8 cellular contexts compared by ENCODE assay signal in genomic region chr10:90787906-90788491, GRCh38.
DNase-seq lines count a peak whose midpoint lies in the region; ATAC-seq, FAIRE-seq and TF ChIP-seq lines count a peak whose summit lies in the region.

No MANE protein-coding gene starts in this region.

- no peaks in the 10 kb centered on the region for H3K4me1 ChIP-seq in K562 (replicated peaks in 1 of 2; ENCODE audit: control insufficient read depth in 2 of 2, insufficient read depth in 2 of 2, low read length in 2 of 2)

- no peak overlapping the region for H3K4me2 ChIP-seq in K562 (ENCODE audit: insufficient read depth, low read length)

- in situ Hi-C loops in K562 (cut with MboI), result no loop called here

- no TSS peak for BruUV-seq in K562 (replicated peaks; lab: Mats Ljungman, UMichigan)

- H2AFZ ChIP-seq in K562 (ENCODE audit: low read depth, low read length), result no peak overlapping the region

- TF ChIP-seq RAD21 in K562 (CRISPR knock-in tag; conservative IDR thresholded peaks at IDR 0.05 in 1 of 2, IDR thresholded peaks at IDR 0.05 in 1 of 2), result peak; percentile 35 to 56

- H3K4me3 ChIP-seq in AG10803 (ENCODE audit: low read length) (no peak overlapping the region), K562 (no peak overlapping the region)

- H3K9me3 ChIP-seq in K562 (replicated peaks; ENCODE audit: control insufficient read depth, insufficient read depth, low read depth, low read length), result no peaks in the 10 kb centered on the region

- peak; percentile 32 for DNase-seq in AG10803 (ENCODE audit: low read depth)
- peak; percentile 3 to 34 for DNase-seq in NCI-H446 (lab: John Stamatoyannopoulos, UW)
- DNase-seq in K562 (ENCODE audit: extremely low read depth in 1 of 4, low spot score in 3 of 4), result peak; percentile 8 to 28 (median 14)
- peak in 1 of 2 donors; percentile 16 for DNase-seq in left colon
- peak; percentile 46 for DNase-seq in urothelium cell line (ENCODE audit: low spot score)

- H4K20me1 ChIP-seq in K562 (replicated peaks; ENCODE audit: control insufficient read depth, insufficient read depth, low read length), result no peaks in the 10 kb centered on the region

- POLR2A ChIA-PET in K562 (lab: Yijun Ruan, JAX), result no interaction called here

- TF ChIP-seq EP300 in K562 (IDR thresholded peaks at IDR 0.05; ENCODE audit: low read length), result no peak

- no peak for TF ChIP-seq POLR2A in K562 (conservative IDR thresholded peaks at IDR 0.05)

- FAIRE-seq in K562 (lab: Jason Lieb, UNC) (peak; percentile 75), urothelium cell line (lab: Jason Lieb, UNC) (no peak)

- no peak overlapping the region for H3K27ac ChIP-seq in K562 (ENCODE audit: extremely low read depth, low read depth, low read length)

- H3K27me3 ChIP-seq in K562 (ENCODE audit: control insufficient read depth in 2 of 2, insufficient read depth in 2 of 2, low read length in 2 of 2), result peaks cover 0 to 4% of the 10 kb centered on the region in 2 experiments; a peak in 1 of 5 replicates

- ATAC-seq in K562, result peak; percentile 79
- peak; percentile 55 for ATAC-seq in left colon
- ATAC-seq in HG03196 (IDR thresholded peaks at IDR 0.05; ENCODE audit: unreplicated experiment), result no peak
- ATAC-seq in HG03520 (IDR thresholded peaks at IDR 0.05; ENCODE audit: unreplicated experiment), result no peak

- no peaks in the 10 kb centered on the region for H3K36me3 ChIP-seq in K562 (ENCODE audit: control insufficient read depth, insufficient read depth, low read length)

- TF ChIP-seq CTCF in AG10803 (conservative IDR thresholded peaks at IDR 0.05; ENCODE audit: low read length) (peak; percentile 92), GM12872 (IDR thresholded peaks at IDR 0.05; ENCODE audit: insufficient read depth, low read depth, low read length) (peak; percentile 72), K562 (IDR thresholded peaks at IDR 0.05 in 2 of 3, conservative IDR thresholded peaks at IDR 0.05 in 1 of 3; ENCODE audit: insufficient read depth in 2 of 3, low read depth in 1 of 3, low read length in 3 of 3) (peak; percentile 56 to 62 (median 57))

- WGBS in K562 (ENCODE audit: insufficient coverage, low coverage, missing lambda C conversion rate), result 7% methylated on average over 7 of the region's 7 CpGs

- CTCF ChIA-PET in K562 (lab: Yijun Ruan, JAX; ENCODE audit: low intra/inter-chr PET ratio), result interaction anchor here (1.8 kb wide), 1 partner anchor 994 kb away, joined by 7 read pairs; no protein-coding TSS in a partner anchor

- no peaks in the 10 kb centered on the region for H3K79me2 ChIP-seq in K562 (ENCODE audit: control insufficient read depth, insufficient read depth, low read length)

- intact Hi-C loops in K562 (cut with micrococcal nuclease) (loop anchor here (1.0 kb wide), 1 partner anchor 995 kb away; no protein-coding TSS in a partner anchor), left colon (cut with DNase I, micrococcal nuclease) (no loop called here)

- no peaks in the 10 kb centered on the region for H3K9me1 ChIP-seq in K562 (ENCODE audit: control insufficient read depth, insufficient read depth, low read length)

- H3K9ac ChIP-seq in K562 (ENCODE audit: insufficient read depth in 1 of 2, low read depth in 2 of 2, low read length in 2 of 2), result no peak overlapping the region

TF ChIP-seq in K562, 482 proteins besides CTCF, POLR2A, EP300 and RAD21:
- TF ChIP-seq KLF6 (CRISPR knock-in tag; IDR thresholded peaks at IDR 0.05; ENCODE audit: borderline replicate concordance) (no peak), SMAD2 (IDR thresholded peaks at IDR 0.05; ENCODE audit: low read depth, low read length) (no peak), COPS2 (conservative IDR thresholded peaks at IDR 0.05) (no peak), EP400 (IDR thresholded peaks at IDR 0.05) (no peak), GTF2F1 (IDR thresholded peaks at IDR 0.05; ENCODE audit: low read depth, low read length) (no peak), TCF15 (CRISPR knock-in tag; IDR thresholded peaks at IDR 0.05) (no peak), ZKSCAN8 (CRISPR knock-in tag; IDR thresholded peaks at IDR 0.05) (no peak), JUNB (CRISPR knock-in tag; conservative IDR thresholded peaks at IDR 0.05) (no peak), SMC3 (conservative IDR thresholded peaks at IDR 0.05; ENCODE audit: insufficient read depth, low read depth, low read length) (0 out of 2 replicates have a peak, but pooled peaks have one; percentile 15), ZNF274 (IDR thresholded peaks at IDR 0.05; ENCODE audit: borderline replicate concordance, low read depth, low read length) (no peak), IRF1 (CRISPR knock-in tag; IDR thresholded peaks at IDR 0.05; ENCODE audit: borderline replicate concordance) (no peak), YY1 (IDR thresholded peaks at IDR 0.05; ENCODE audit: borderline replicate concordance in 1 of 3, control insufficient read depth in 1 of 3, extremely low read depth in 1 of 3, insufficient read depth in 3 of 3, insufficient read length in 1 of 3, insufficient replicate concordance in 2 of 3, low read depth in 1 of 3, low read length in 2 of 3) (peak in 1 of 3 experiments; percentile 52)
- TF ChIP-seq, protein P1, sequence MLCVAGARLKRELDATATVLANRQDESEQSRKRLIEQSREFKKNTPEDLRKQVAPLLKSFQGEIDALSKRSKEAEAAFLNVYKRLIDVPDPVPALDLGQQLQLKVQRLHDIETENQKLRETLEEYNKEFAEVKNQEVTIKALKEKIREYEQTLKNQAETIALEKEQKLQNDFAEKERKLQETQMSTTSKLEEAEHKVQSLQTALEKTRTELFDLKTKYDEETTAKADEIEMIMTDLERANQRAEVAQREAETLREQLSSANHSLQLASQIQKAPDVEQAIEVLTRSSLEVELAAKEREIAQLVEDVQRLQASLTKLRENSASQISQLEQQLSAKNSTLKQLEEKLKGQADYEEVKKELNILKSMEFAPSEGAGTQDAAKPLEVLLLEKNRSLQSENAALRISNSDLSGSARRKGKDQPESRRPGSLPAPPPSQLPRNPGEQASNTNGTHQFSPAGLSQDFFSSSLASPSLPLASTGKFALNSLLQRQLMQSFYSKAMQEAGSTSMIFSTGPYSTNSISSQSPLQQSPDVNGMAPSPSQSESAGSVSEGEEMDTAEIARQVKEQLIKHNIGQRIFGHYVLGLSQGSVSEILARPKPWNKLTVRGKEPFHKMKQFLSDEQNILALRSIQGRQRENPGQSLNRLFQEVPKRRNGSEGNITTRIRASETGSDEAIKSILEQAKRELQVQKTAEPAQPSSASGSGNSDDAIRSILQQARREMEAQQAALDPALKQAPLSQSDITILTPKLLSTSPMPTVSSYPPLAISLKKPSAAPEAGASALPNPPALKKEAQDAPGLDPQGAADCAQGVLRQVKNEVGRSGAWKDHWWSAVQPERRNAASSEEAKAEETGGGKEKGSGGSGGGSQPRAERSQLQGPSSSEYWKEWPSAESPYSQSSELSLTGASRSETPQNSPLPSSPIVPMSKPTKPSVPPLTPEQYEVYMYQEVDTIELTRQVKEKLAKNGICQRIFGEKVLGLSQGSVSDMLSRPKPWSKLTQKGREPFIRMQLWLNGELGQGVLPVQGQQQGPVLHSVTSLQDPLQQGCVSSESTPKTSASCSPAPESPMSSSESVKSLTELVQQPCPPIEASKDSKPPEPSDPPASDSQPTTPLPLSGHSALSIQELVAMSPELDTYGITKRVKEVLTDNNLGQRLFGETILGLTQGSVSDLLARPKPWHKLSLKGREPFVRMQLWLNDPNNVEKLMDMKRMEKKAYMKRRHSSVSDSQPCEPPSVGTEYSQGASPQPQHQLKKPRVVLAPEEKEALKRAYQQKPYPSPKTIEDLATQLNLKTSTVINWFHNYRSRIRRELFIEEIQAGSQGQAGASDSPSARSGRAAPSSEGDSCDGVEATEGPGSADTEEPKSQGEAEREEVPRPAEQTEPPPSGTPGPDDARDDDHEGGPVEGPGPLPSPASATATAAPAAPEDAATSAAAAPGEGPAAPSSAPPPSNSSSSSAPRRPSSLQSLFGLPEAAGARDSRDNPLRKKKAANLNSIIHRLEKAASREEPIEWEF (CRISPR knock-in tag; IDR thresholded peaks at IDR 0.05), result no peak
- TF ChIP-seq, protein P2, sequence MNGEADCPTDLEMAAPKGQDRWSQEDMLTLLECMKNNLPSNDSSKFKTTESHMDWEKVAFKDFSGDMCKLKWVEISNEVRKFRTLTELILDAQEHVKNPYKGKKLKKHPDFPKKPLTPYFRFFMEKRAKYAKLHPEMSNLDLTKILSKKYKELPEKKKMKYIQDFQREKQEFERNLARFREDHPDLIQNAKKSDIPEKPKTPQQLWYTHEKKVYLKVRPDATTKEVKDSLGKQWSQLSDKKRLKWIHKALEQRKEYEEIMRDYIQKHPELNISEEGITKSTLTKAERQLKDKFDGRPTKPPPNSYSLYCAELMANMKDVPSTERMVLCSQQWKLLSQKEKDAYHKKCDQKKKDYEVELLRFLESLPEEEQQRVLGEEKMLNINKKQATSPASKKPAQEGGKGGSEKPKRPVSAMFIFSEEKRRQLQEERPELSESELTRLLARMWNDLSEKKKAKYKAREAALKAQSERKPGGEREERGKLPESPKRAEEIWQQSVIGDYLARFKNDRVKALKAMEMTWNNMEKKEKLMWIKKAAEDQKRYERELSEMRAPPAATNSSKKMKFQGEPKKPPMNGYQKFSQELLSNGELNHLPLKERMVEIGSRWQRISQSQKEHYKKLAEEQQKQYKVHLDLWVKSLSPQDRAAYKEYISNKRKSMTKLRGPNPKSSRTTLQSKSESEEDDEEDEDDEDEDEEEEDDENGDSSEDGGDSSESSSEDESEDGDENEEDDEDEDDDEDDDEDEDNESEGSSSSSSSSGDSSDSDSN (IDR thresholded peaks at IDR 0.05; ENCODE audit: borderline replicate concordance in 1 of 2, low read depth in 2 of 2, low read length in 2 of 2), result no peak
TF ChIP-seq in K562: peak in this region for 2.

Comparison
In these comparisons a context has a peak if more than half of its experiments do, and no peak if none do; other contexts are left out.
1. ATAC-seq: peak in K562 (single experiment) and left colon (single experiment); none in HG03196 (single experiment) and HG03520 (single experiment).
2. Peak in every context shown above with its lines, with median percentiles within 50 percentile points of each other: CTCF ChIP-seq.